In the genomic region with DNA sequence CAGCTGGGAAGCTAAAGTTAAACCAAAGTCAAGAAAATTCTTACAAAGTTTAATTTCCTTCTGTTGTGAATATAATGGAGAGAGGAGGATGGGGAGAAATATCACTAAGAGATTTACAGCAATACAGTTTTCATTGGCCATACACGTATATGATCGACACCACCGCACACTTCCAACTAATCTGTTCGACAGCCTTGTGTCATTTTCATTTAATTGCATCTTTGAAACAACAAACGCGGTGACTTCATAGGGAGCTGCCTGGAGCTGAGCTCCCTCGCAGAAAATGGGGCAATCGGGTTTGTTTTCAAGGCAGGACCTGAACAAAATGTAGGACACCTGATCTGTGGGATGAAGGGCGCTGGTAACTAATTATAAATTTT, we compare ENCODE assay signal across 8 cellular contexts. TPM values are rescaled to one million over a fixed set of nuclear protein-coding genes. Genes with fewer than 3 reads are reported as not detected.
DNase-seq lines count a peak whose midpoint lies in the region; ATAC-seq and TF ChIP-seq lines count a peak whose summit lies in the region.

No MANE protein-coding gene starts in this region.

- ATAC-seq in activated T-cell treated with anti-CD3 and anti-CD28 coated beads, Interleukin-2, amount 50 U/mL, for 4 hours = no peak
- ATAC-seq in foreskin keratinocyte (no peak), HG02885 (IDR thresholded peaks at IDR 0.05; ENCODE audit: poor library complexity, unreplicated experiment) (no peak)

- H3K4me3 Mint-ChIP-seq in activated T-cell treated with anti-CD3 and anti-CD28 coated beads, Interleukin-2, amount 50 U/mL, for 4 hours = peak overlapping the region; percentile 77

- no peaks in the 10 kb centered on the region for H3K27me3 ChIP-seq in foreskin keratinocyte

- no peaks in the 10 kb centered on the region for H3K36me3 Mint-ChIP-seq in activated T-cell treated with anti-CD3 and anti-CD28 coated beads, Interleukin-2, amount 50 U/mL, for 4 hours (ENCODE audit: insufficient read depth)

- in situ Hi-C loops in GM13977 (cut with MboI; ENCODE audit: low pct_unique_long_range_greater_than_20kb, low sequenced_read_pairs, unreplicated experiment) = no loop called here

- H3K27ac ChIP-seq in VCaP (peak overlapping the region; percentile 93), foreskin keratinocyte (peak overlapping the region; percentile 76)

- peaks cover 21% of the 10 kb centered on the region for H3K4me1 ChIP-seq in foreskin keratinocyte

- H3K27me3 Mint-ChIP-seq in activated T-cell treated with anti-CD3 and anti-CD28 coated beads, Interleukin-2, amount 50 U/mL, for 4 hours (ENCODE audit: low read depth) = peaks cover 41% of the 10 kb centered on the region

- H3K4me1 Mint-ChIP-seq in activated T-cell treated with anti-CD3 and anti-CD28 coated beads, Interleukin-2, amount 50 U/mL, for 4 hours (ENCODE audit: low read depth) = peaks cover 17% of the 10 kb centered on the region

- DNase-seq in activated T-cell treated with anti-CD3 and anti-CD28 coated beads, Interleukin-2, amount 50 U/mL, for 4 hours = no peak
- DNase-seq in activated T-cell treated with anti-CD3 and anti-CD28 coated beads for 4 hours (no peak), foreskin keratinocyte (no peak), renal cortical epithelial cell (ENCODE audit: low read depth) (peak; percentile 53), GM13977 (ENCODE audit: low spot score) (no peak), cortex of kidney (lab: John Stamatoyannopoulos, UW) (no peak)

- no peak for TF ChIP-seq CTCF in VCaP (conservative IDR thresholded peaks at IDR 0.05)
- TF ChIP-seq CTCF in foreskin keratinocyte (conservative IDR thresholded peaks at IDR 0.05) = no peak
- no peak for TF ChIP-seq CTCF in GM13977 (IDR thresholded peaks at IDR 0.05; ENCODE audit: extremely low read depth, insufficient read depth, missing control alignments)

- no peaks in the 10 kb centered on the region for H3K9me3 Mint-ChIP-seq in activated T-cell treated with anti-CD3 and anti-CD28 coated beads, Interleukin-2, amount 50 U/mL, for 4 hours

RNA-seq across cellular contexts. Expression of a gene that starts 1.3 kb away (rescaled TPM):
- 1 to 10 TPM in 1 of 3 donors, under 1 TPM in 2; 0.89 to 2.2 (median 0.92) TPM for total RNA-seq in activated T-cell treated with anti-CD3 and anti-CD28 coated beads, Interleukin-2, amount 50 U/mL, for 4 hours
- total RNA-seq in foreskin keratinocyte = 65.2 and 73.5 TPM in 2 replicates
- polyA plus RNA-seq in foreskin keratinocyte = 8.9 and 12.0 TPM in 2 replicates
- total RNA-seq in renal cortical epithelial cell = 58.7 and 118 TPM in 2 replicates

Comparison
In these comparisons a context has a peak if more than half of its experiments do, and no peak if none do; other contexts are left out.
1. RNA of a gene that starts 1.3 kb away (total RNA-seq): 58.7 to 118 TPM in renal cortical epithelial cell and 65.2 to 73.5 TPM in foreskin keratinocyte; 0.89 to 2.2 TPM in activated T-cell treated with anti-CD3 and anti-CD28 coated beads, Interleukin-2, amount 50 U/mL, for 4 hours; every median in the first group is over 10 times any median in the second.